2 cellular contexts compared by ENCODE assay signal in genomic region chr10:113087082-113088029, GRCh38.
A peak's percentile ranks its signal among the peaks of the same experiment; 100 is the strongest.
TF ChIP-seq lines count a peak whose summit lies in the region.

No MANE protein-coding gene starts in this region.

TF ChIP-seq in Ishikawa, 13 proteins besides CTCF, POLR2A, EP300 and RAD21 (continued from another document):
- TF ChIP-seq FOXM1 (IDR thresholded peaks at IDR 0.05; ENCODE audit: borderline replicate concordance, low read depth) = peak; percentile 58; the same call in 1 of the 2 replicates
- TF ChIP-seq EGR1 (IDR thresholded peaks at IDR 0.05) = no peak
- no peak for TF ChIP-seq ZBTB7A (IDR thresholded peaks at IDR 0.05; ENCODE audit: low read depth)
- TF ChIP-seq TAF1 (IDR thresholded peaks at IDR 0.05; ENCODE audit: low read depth) = 0 out of 2 replicates have a peak, but pooled peaks have one; percentile 35
- peak; percentile 76 for TF ChIP-seq TEAD4 (IDR thresholded peaks at IDR 0.05)
- no peak for TF ChIP-seq NFIC (IDR thresholded peaks at IDR 0.05)
- no peak for TF ChIP-seq CREB1 (IDR thresholded peaks at IDR 0.05; ENCODE audit: low read depth)

TF ChIP-seq in K562, 482 proteins besides CTCF, POLR2A, EP300 and RAD21 (continued from another document and continues in another):
- no peak for TF ChIP-seq GATA2 (CRISPR knock-in tag; IDR thresholded peaks at IDR 0.05)
- TF ChIP-seq HNRNPLL (IDR thresholded peaks at IDR 0.05; ENCODE audit: low read depth, low read length, poor library complexity, severe bottlenecking) = no peak
- no peak for TF ChIP-seq NR2F6 (CRISPR knock-in tag; IDR thresholded peaks at IDR 0.05)
- peak; percentile 89 to 94 for TF ChIP-seq FOXK2 (conservative IDR thresholded peaks at IDR 0.05 in 1 of 2, IDR thresholded peaks at IDR 0.05 in 1 of 2; ENCODE audit: low read depth in 2 of 2)
- TF ChIP-seq MTA3 (IDR thresholded peaks at IDR 0.05; ENCODE audit: borderline replicate concordance) = 0 out of 2 replicates have a peak, but pooled peaks have one; percentile 44
- no peak for TF ChIP-seq ZNF699 (CRISPR knock-in tag; IDR thresholded peaks at IDR 0.05; ENCODE audit: insufficient replicate concordance)
- peak; percentile 33; the same call in 1 of the 2 replicates for TF ChIP-seq EP400 (IDR thresholded peaks at IDR 0.05)
- no peak for TF ChIP-seq POLR2AphosphoS5 (IDR thresholded peaks at IDR 0.05; ENCODE audit: control insufficient read depth, insufficient read depth, low read depth, low read length)
- TF ChIP-seq RAD51 (IDR thresholded peaks at IDR 0.05; ENCODE audit: borderline replicate concordance, low read depth) = no peak
- peak; percentile 97 for TF ChIP-seq JUND (IDR thresholded peaks at IDR 0.05; ENCODE audit: borderline replicate concordance, low read depth, low read length)
- peak; percentile 96 for TF ChIP-seq JUND (tag; IDR thresholded peaks at IDR 0.05; ENCODE audit: borderline replicate concordance, low read depth, low read length)
- no peak for TF ChIP-seq MECOM (CRISPR knock-in tag; IDR thresholded peaks at IDR 0.05)
- TF ChIP-seq ZNF41 (CRISPR knock-in tag; conservative IDR thresholded peaks at IDR 0.05) = no peak
- no peak for TF ChIP-seq MBD2 (IDR thresholded peaks at IDR 0.05; ENCODE audit: borderline replicate concordance, low read depth)
- peak; percentile 92 for TF ChIP-seq ZNF24 (IDR thresholded peaks at IDR 0.05)
- no peak for TF ChIP-seq COPS2 (conservative IDR thresholded peaks at IDR 0.05)
- peak; percentile 30; the same call in 1 of the 2 replicates for TF ChIP-seq CREM (IDR thresholded peaks at IDR 0.05; ENCODE audit: low read depth)
- TF ChIP-seq, protein P1, sequence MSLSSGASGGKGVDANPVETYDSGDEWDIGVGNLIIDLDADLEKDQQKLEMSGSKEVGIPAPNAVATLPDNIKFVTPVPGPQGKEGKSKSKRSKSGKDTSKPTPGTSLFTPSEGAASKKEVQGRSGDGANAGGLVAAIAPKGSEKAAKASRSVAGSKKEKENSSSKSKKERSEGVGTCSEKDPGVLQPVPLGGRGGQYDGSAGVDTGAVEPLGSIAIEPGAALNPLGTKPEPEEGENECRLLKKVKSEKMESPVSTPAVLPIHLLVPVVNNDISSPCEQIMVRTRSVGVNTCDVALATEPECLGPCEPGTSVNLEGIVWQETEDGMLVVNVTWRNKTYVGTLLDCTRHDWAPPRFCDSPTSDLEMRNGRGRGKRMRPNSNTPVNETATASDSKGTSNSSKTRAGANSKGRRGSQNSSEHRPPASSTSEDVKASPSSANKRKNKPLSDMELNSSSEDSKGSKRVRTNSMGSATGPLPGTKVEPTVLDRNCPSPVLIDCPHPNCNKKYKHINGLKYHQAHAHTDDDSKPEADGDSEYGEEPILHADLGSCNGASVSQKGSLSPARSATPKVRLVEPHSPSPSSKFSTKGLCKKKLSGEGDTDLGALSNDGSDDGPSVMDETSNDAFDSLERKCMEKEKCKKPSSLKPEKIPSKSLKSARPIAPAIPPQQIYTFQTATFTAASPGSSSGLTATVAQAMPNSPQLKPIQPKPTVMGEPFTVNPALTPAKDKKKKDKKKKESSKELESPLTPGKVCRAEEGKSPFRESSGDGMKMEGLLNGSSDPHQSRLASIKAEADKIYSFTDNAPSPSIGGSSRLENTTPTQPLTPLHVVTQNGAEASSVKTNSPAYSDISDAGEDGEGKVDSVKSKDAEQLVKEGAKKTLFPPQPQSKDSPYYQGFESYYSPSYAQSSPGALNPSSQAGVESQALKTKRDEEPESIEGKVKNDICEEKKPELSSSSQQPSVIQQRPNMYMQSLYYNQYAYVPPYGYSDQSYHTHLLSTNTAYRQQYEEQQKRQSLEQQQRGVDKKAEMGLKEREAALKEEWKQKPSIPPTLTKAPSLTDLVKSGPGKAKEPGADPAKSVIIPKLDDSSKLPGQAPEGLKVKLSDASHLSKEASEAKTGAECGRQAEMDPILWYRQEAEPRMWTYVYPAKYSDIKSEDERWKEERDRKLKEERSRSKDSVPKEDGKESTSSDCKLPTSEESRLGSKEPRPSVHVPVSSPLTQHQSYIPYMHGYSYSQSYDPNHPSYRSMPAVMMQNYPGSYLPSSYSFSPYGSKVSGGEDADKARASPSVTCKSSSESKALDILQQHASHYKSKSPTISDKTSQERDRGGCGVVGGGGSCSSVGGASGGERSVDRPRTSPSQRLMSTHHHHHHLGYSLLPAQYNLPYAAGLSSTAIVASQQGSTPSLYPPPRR (CRISPR knock-in tag; IDR thresholded peaks at IDR 0.05; ENCODE audit: borderline replicate concordance) = no peak
- no peak for TF ChIP-seq NR4A1 (CRISPR knock-in tag; IDR thresholded peaks at IDR 0.05)
- 0 out of 2 replicates have a peak, but pooled peaks have one; percentile 31 for TF ChIP-seq NR4A1 (tag; IDR thresholded peaks at IDR 0.05)
- TF ChIP-seq CBFA2T2 (conservative IDR thresholded peaks at IDR 0.05) = peak; percentile 41; the same call in 1 of the 2 replicates
- TF ChIP-seq CTBP1 (IDR thresholded peaks at IDR 0.05; ENCODE audit: borderline replicate concordance) = peak; percentile 38; the same call in 1 of the 2 replicates
- no peak for TF ChIP-seq MYC (IDR thresholded peaks at IDR 0.05; ENCODE audit: low read depth, low read length)
- no peak for TF ChIP-seq MYC (CRISPR knock-in tag; IDR thresholded peaks at IDR 0.05; ENCODE audit: borderline replicate concordance, low read depth)
- peak; percentile 95 for TF ChIP-seq JUN (IDR thresholded peaks at IDR 0.05; ENCODE audit: borderline replicate concordance, low read depth, low read length)
- TF ChIP-seq JUN (CRISPR knock-in tag; IDR thresholded peaks at IDR 0.05; ENCODE audit: borderline replicate concordance) = no peak
- TF ChIP-seq CHD7 (IDR thresholded peaks at IDR 0.05; ENCODE audit: low read depth, low read length) = no peak
- peak; percentile 67 for TF ChIP-seq SMAD4 (CRISPR knock-in tag; conservative IDR thresholded peaks at IDR 0.05)
- TF ChIP-seq PHF21A (IDR thresholded peaks at IDR 0.05; ENCODE audit: borderline replicate concordance, low read depth) = 0 out of 2 replicates have a peak, but pooled peaks have one; percentile 22
- TF ChIP-seq ZKSCAN3 (CRISPR knock-in tag; IDR thresholded peaks at IDR 0.05) = peak; percentile 85
- TF ChIP-seq SAP30 (IDR thresholded peaks at IDR 0.05; ENCODE audit: borderline replicate concordance, insufficient read depth, low read depth, low read length, poor library complexity, severe bottlenecking) = no peak
- peak in 1 of 2 experiments; percentile 87; a peak in 2 of 4 replicates for TF ChIP-seq HDAC1 (IDR thresholded peaks at IDR 0.05)
- TF ChIP-seq DPF2 (IDR thresholded peaks at IDR 0.05) = peak; percentile 89
- TF ChIP-seq JUNB (CRISPR knock-in tag; conservative IDR thresholded peaks at IDR 0.05) = peak; percentile 55; the same call in 1 of the 2 replicates
- 0 out of 4 replicates have a peak, but pooled peaks of 1 of the 2 experiments have one; percentile 30 for TF ChIP-seq TRIM24 (IDR thresholded peaks at IDR 0.05)
- TF ChIP-seq ZNF592 (IDR thresholded peaks at IDR 0.05) = peak; percentile 41; the same call in 1 of the 2 replicates
- TF ChIP-seq, protein P2, sequence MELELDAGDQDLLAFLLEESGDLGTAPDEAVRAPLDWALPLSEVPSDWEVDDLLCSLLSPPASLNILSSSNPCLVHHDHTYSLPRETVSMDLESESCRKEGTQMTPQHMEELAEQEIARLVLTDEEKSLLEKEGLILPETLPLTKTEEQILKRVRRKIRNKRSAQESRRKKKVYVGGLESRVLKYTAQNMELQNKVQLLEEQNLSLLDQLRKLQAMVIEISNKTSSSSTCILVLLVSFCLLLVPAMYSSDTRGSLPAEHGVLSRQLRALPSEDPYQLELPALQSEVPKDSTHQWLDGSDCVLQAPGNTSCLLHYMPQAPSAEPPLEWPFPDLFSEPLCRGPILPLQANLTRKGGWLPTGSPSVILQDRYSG (tag; conservative IDR thresholded peaks at IDR 0.05; ENCODE audit: low read depth) = no peak
- peak; percentile 64 for TF ChIP-seq NR2C1 (IDR thresholded peaks at IDR 0.05)
- peak; percentile 82 for TF ChIP-seq NR2C1 (tag; IDR thresholded peaks at IDR 0.05)
- TF ChIP-seq HDAC2 (IDR thresholded peaks at IDR 0.05) = peak; percentile 87
- no peak for TF ChIP-seq ILK (tag; IDR thresholded peaks at IDR 0.05; ENCODE audit: borderline replicate concordance, low read depth)
- peak; percentile 41; the same call in 1 of the 2 replicates for TF ChIP-seq BHLHE40 (IDR thresholded peaks at IDR 0.05; ENCODE audit: low read length)
